Comparison of ENCODE assay signal across 8 cellular contexts in genomic region chr5:91383027-91383955, GRCh38. TPM values are rescaled to one million over a fixed set of nuclear protein-coding genes. Genes with fewer than 3 reads are reported as not detected.
DNase-seq lines count a peak whose midpoint lies in the region; ATAC-seq, FAIRE-seq and TF ChIP-seq lines count a peak whose summit lies in the region.

A gene with protein sequence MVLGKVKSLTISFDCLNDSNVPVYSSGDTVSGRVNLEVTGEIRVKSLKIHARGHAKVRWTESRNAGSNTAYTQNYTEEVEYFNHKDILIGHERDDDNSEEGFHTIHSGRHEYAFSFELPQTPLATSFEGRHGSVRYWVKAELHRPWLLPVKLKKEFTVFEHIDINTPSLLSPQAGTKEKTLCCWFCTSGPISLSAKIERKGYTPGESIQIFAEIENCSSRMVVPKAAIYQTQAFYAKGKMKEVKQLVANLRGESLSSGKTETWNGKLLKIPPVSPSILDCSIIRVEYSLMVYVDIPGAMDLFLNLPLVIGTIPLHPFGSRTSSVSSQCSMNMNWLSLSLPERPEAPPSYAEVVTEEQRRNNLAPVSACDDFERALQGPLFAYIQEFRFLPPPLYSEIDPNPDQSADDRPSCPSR (minus strand): TSS chr5:91383317. CDS start chr5:91383092, 225 bp downstream.

- CTCF ChIA-PET in AG04449 (lab: Yijun Ruan, JAX) (interaction anchor here (1.0 to 7.4 kb wide), 46 partner anchors 9 to 922 kb away, joined by 3 to 170 read pairs (median 8); no protein-coding TSS in a partner anchor), mammary epithelial cell (lab: Charles Lee; ENCODE audit: low non-redundant PET) (interaction anchor here (0.6 to 0.7 kb wide), 4 partner anchors 200 to 600 kb away, joined by 3 to 7 read pairs (median 4); no protein-coding TSS in a partner anchor)

- H3K27ac ChIP-seq in mammary epithelial cell (ENCODE audit: insufficient read depth, low read depth, low read length) (peak within 1 kb of the TSS; percentile 100), small intestine (ENCODE audit: low read depth in 1 of 2, low read length in 1 of 2) (peak within 1 kb of the TSS; percentile 96 to 99)

- peak within 1 kb of the TSS; percentile 100 for H3K9ac ChIP-seq in mammary epithelial cell (ENCODE audit: insufficient read depth, low read length)

- in situ Hi-C loops in mammary epithelial cell (cut with MboI; ENCODE audit: low sequenced_read_pairs in 2 of 2) = loop anchor here in 1 of 2 donors (5.0 to 25.0 kb wide), 4 partner anchors 161 to 521 kb away; no protein-coding TSS in a partner anchor

- dilution Hi-C loops in mammary epithelial cell (cut with HindIII; ENCODE audit: low sequenced_read_pairs) = loop anchor here (5.0 kb wide), 3 partner anchors 71 to 156 kb away; no protein-coding TSS in a partner anchor

- no peaks in the 10 kb centered on the region for H3K27me3 ChIP-seq in mammary epithelial cell (ENCODE audit: insufficient read depth, low read length)
- no peaks in the 10 kb centered on the region for H3K27me3 ChIP-seq in small intestine (ENCODE audit: control insufficient read depth in 2 of 2, insufficient read depth in 2 of 2, low read length in 2 of 2)

- ATAC-seq in GM18873 (IDR thresholded peaks at IDR 0.05; ENCODE audit: low FRiP score, unreplicated experiment) = peak; percentile 59
- ATAC-seq in HG03135 (IDR thresholded peaks at IDR 0.05; ENCODE audit: unreplicated experiment) = peak; percentile 47

- H3K4me3 ChIP-seq in AG04449 (ENCODE audit: low read depth, low read length) (peak within 1 kb of the TSS; percentile 86), WI38 (ENCODE audit: low read depth, low read length) (peak within 1 kb of the TSS; percentile 89), mammary epithelial cell (replicated peaks in 1 of 3; ENCODE audit: insufficient read depth in 1 of 3, low read depth in 2 of 3, low read length in 3 of 3) (peak within 1 kb of the TSS; percentile 65 to 100 (median 91)), small intestine (ENCODE audit: low read depth in 1 of 2, low read length in 2 of 2) (peak within 1 kb of the TSS; percentile 68 to 78)

- peak within 1 kb of the TSS; percentile 90 for H2AFZ ChIP-seq in mammary epithelial cell (ENCODE audit: low read depth, low read length)

- intact Hi-C loops in mammary epithelial cell (cut with micrococcal nuclease) = no loop called here

- peak within 1 kb of the TSS; percentile 79 for H3K4me2 ChIP-seq in mammary epithelial cell (ENCODE audit: insufficient read depth, low read depth, low read length)

- BruUV-seq in mammary epithelial cell (replicated peaks; lab: Mats Ljungman, UMichigan) = no TSS peak

- POLR2A ChIA-PET in AG04449 (lab: Yijun Ruan, JAX) = interaction anchor here (0.5 to 1.9 kb wide), 16 partner anchors 9 to 311 kb away, joined by 3 to 21 read pairs (median 4); no protein-coding TSS in a partner anchor

- H3K79me2 ChIP-seq in mammary epithelial cell (ENCODE audit: insufficient read depth, low read length) = peaks cover 41% of the 10 kb centered on the region

- TF ChIP-seq CTCF in AG04449 (IDR thresholded peaks at IDR 0.05; ENCODE audit: insufficient read depth, low read length, missing control alignments) (no peak), WI38 (IDR thresholded peaks at IDR 0.05; ENCODE audit: low read depth, low read length) (no peak), mammary epithelial cell (conservative IDR thresholded peaks at IDR 0.05 in 1 of 2, IDR thresholded peaks at IDR 0.05 in 1 of 2; ENCODE audit: extremely low read depth in 1 of 2, insufficient read depth in 1 of 2, low read depth in 1 of 2, low read length in 2 of 2) (no peak)

- no peak for FAIRE-seq in small intestine (lab: Jason Lieb, UNC)

- H3K36me3 ChIP-seq in mammary epithelial cell (ENCODE audit: insufficient read depth, low read length) = no peaks in the 10 kb centered on the region
- H3K36me3 ChIP-seq in small intestine (ENCODE audit: control insufficient read depth in 2 of 2, insufficient read depth in 2 of 2, low read length in 2 of 2) = no peaks in the 10 kb centered on the region

- peaks cover 3% of the 10 kb centered on the region for H3K4me1 ChIP-seq in mammary epithelial cell (ENCODE audit: insufficient read depth, low read length)
- no peaks in the 10 kb centered on the region for H3K4me1 ChIP-seq in small intestine (ENCODE audit: control insufficient read depth in 2 of 2, insufficient read depth in 1 of 2, low read depth in 1 of 2, low read length in 1 of 2)

- no peaks in the 10 kb centered on the region for H4K20me1 ChIP-seq in mammary epithelial cell (ENCODE audit: insufficient read depth, low read length)

- DNase-seq in AG04449 (ENCODE audit: low read depth, low spot score) (peak; percentile 59), NCI-H2227 treated with DMSO at 0.1 percent for 48 hours (lab: John Stamatoyannopoulos, UW) (peak; percentile 88), mammary epithelial cell (peak; percentile 94), iPS-NIHi11 (ENCODE audit: low spot score) (peak; percentile 88), small intestine (peak; percentile 95)

- whole genome bisulfite sequencing in mammary epithelial cell (ENCODE audit: low coverage, missing lambda C conversion rate) = 2% methylated on average over 38 of the region's 49 CpGs
- 0% methylated on average over 49 of the region's 49 CpGs for WGBS in small intestine, 3 donors

- H3K9me3 ChIP-seq in mammary epithelial cell (replicated peaks; ENCODE audit: insufficient read depth, low read length) (no peaks in the 10 kb centered on the region), small intestine (ENCODE audit: control insufficient read depth, low read depth) (no peaks in the 10 kb centered on the region)

RNA-seq across cellular contexts. Expression of the gene that starts here (rescaled TPM):
- total RNA-seq in mammary epithelial cell = 10 to 100 TPM; 26.2 to 48.3 TPM
- polyA plus RNA-seq in mammary epithelial cell (6.5 TPM), small intestine (10 to 100 TPM in 1 of 3 donors, 1 to 10 TPM in 2; 1.8 to 10.2 (median 4.9) TPM)
- polyA minus RNA-seq in mammary epithelial cell = 39.7 TPM

Comparison
In these comparisons a context has a peak if more than half of its experiments do, and no peak if none do; other contexts are left out.
1. Peak in every context shown above with its lines: DNase-seq, ATAC-seq, H3K4me3 ChIP-seq and H3K27ac ChIP-seq.